Comparison of ENCODE assay signal across 4 cellular contexts in the genomic region with DNA sequence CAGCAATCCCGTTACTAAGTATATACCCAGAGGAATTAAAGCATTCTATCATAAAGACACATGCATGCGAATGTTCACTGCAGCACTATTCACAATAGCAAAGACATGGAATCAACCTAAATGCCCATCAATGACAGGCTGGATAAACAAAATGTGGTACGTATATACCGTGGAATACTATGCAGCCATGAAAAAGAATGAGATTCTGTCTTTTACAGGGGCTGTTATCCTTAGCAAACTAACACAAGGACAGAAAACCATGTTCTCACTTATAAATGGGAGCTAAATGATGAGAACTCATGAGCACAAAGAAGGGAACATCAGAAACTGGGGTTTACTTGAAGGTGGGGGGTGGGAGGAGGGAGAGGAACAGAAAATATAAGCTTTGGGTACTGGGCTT. TPM values are rescaled to one million over a fixed set of nuclear protein-coding genes. Genes with fewer than 3 reads are reported as not detected.
DNase-seq lines count a peak whose midpoint lies in the region; ATAC-seq, FAIRE-seq and TF ChIP-seq lines count a peak whose summit lies in the region.
"Not testable (repeated sequence)": the region's sequence is repeated elsewhere in the genome, so short reads cannot be mapped to it uniquely, and the experiment has no call there.

No MANE protein-coding gene starts in this region.

- H3K4me1 ChIP-seq in DOHH2 (ENCODE audit: control insufficient read depth, low read length), result peaks cover 13% of the 10 kb centered on the region
- not testable (repeated sequence) for H3K4me1 ChIP-seq in K562 (replicated peaks in 1 of 2; ENCODE audit: control insufficient read depth in 2 of 2, insufficient read depth in 2 of 2, low read length in 2 of 2)

- BruUV-seq in K562 (replicated peaks; lab: Mats Ljungman, UMichigan), result not testable (repeated sequence)

- 6% methylated on average over 4 of the region's 4 CpGs for WGBS in K562 (ENCODE audit: insufficient coverage, low coverage, missing lambda C conversion rate)

- not testable (repeated sequence) for H3K4me3 ChIP-seq in DOHH2 (ENCODE audit: low read length); HL-60 (replicated peaks; ENCODE audit: insufficient read depth, low read length); K562

- not testable (repeated sequence) for TF ChIP-seq CTCF in DOHH2 (IDR thresholded peaks at IDR 0.05; ENCODE audit: low read depth, low read length, poor library complexity, severe bottlenecking); HL-60 (IDR thresholded peaks at IDR 0.05; ENCODE audit: insufficient read depth, low read length); K562 (IDR thresholded peaks at IDR 0.05 in 2 of 3, conservative IDR thresholded peaks at IDR 0.05 in 1 of 3; ENCODE audit: insufficient read depth in 2 of 3, low read depth in 1 of 3, low read length in 3 of 3)

- H3K9me1 ChIP-seq in K562 (ENCODE audit: control insufficient read depth, insufficient read depth, low read length), result not testable (repeated sequence)

- H3K27me3 ChIP-seq in DOHH2 (ENCODE audit: control insufficient read depth, low read length); HL-60 (ENCODE audit: insufficient read depth, poor library complexity, severe bottlenecking): not testable (repeated sequence)
- H3K27me3 ChIP-seq in K562 (ENCODE audit: control insufficient read depth in 2 of 2, insufficient read depth in 2 of 2, low read length in 2 of 2), result peaks cover 8 to 32% of the 10 kb centered on the region in 2 experiments

- not testable (repeated sequence) for H3K9me2 ChIP-seq in DOHH2 (replicated peaks; ENCODE audit: control insufficient read depth, low read length)

- not testable (repeated sequence) for H4K20me1 ChIP-seq in DOHH2 (ENCODE audit: control insufficient read depth, insufficient read depth, low read depth, low read length); K562 (replicated peaks; ENCODE audit: control insufficient read depth, insufficient read depth, low read length)

- intact Hi-C loops in K562 (cut with micrococcal nuclease), result loop anchor here (5.0 kb wide), 1 partner anchor 71 kb away; no protein-coding TSS in a partner anchor

- H3K9ac ChIP-seq in K562 (ENCODE audit: insufficient read depth in 1 of 2, low read depth in 2 of 2, low read length in 2 of 2), result not testable (repeated sequence)

- H3K27ac ChIP-seq in DOHH2 (ENCODE audit: low read depth, low read length); K562 (ENCODE audit: extremely low read depth, low read depth, low read length): not testable (repeated sequence)
- peak overlapping the region; percentile 63 for H3K27ac ChIP-seq in HL-60 (replicated peaks)

- H3F3A ChIP-seq in DOHH2 (ENCODE audit: control insufficient read depth, insufficient read depth), result not testable (repeated sequence)

- not testable (repeated sequence) for FAIRE-seq in K562 (lab: Jason Lieb, UNC)

- not testable (repeated sequence) for ATAC-seq in SK-N-SH treated with all-trans-retinoic acid at 6 μM for 48 hours, K562

- not testable (repeated sequence) for H2AFZ ChIP-seq in K562 (ENCODE audit: low read depth, low read length)

- in situ Hi-C loops in K562 (cut with MboI), result not testable (repeated sequence)

- not testable (repeated sequence) for H3K36me3 ChIP-seq in DOHH2 (ENCODE audit: control insufficient read depth, low read length); K562 (ENCODE audit: control insufficient read depth, insufficient read depth, low read length)

- H3K9me3 ChIP-seq in DOHH2 (ENCODE audit: control insufficient read depth, insufficient read depth, low read length); K562 (replicated peaks; ENCODE audit: control insufficient read depth, insufficient read depth, low read depth, low read length): not testable (repeated sequence)

- not testable (repeated sequence) for DNase-seq in HL-60 (ENCODE audit: low read depth in 1 of 2, low spot score in 1 of 2); K562 (ENCODE audit: extremely low read depth in 1 of 4, low spot score in 3 of 4)

- not testable (repeated sequence) for H3K79me2 ChIP-seq in DOHH2 (ENCODE audit: control insufficient read depth, low read length); K562 (ENCODE audit: control insufficient read depth, insufficient read depth, low read length)

- TF ChIP-seq EP300 in K562 (IDR thresholded peaks at IDR 0.05; ENCODE audit: low read length), result not testable (repeated sequence)

- CTCF ChIA-PET in K562 (lab: Yijun Ruan, JAX; ENCODE audit: low intra/inter-chr PET ratio), result not testable (repeated sequence)

- POLR2A ChIA-PET in K562 (lab: Yijun Ruan, JAX), result not testable (repeated sequence)

- peak overlapping the region; percentile 38 for H3K4me2 ChIP-seq in DOHH2 (ENCODE audit: low read length)
- not testable (repeated sequence) for H3K4me2 ChIP-seq in K562 (ENCODE audit: insufficient read depth, low read length)

- not testable (repeated sequence) for TF ChIP-seq POLR2A in K562 (conservative IDR thresholded peaks at IDR 0.05)

- not testable (repeated sequence) for TF ChIP-seq RAD21 in K562 (CRISPR knock-in tag; conservative IDR thresholded peaks at IDR 0.05 in 1 of 2, IDR thresholded peaks at IDR 0.05 in 1 of 2)

TF ChIP-seq in SK-N-SH treated with all-trans-retinoic acid at 6 μM for 48 hours, 23 proteins besides CTCF, POLR2A, EP300 and RAD21:
- TF ChIP-seq ZNF8 (CRISPR knock-in tag; IDR thresholded peaks at IDR 0.05), result peak; percentile 80

TF ChIP-seq in K562, 482 proteins besides CTCF, POLR2A, EP300 and RAD21:
- TF ChIP-seq CEBPG (CRISPR knock-in tag; IDR thresholded peaks at IDR 0.05), result not testable (repeated sequence)
- 0 out of 4 replicates have a peak, but pooled peaks of 1 of the 2 experiments have one; percentile 10 for TF ChIP-seq CEBPG (tag; conservative IDR thresholded peaks at IDR 0.05 in 1 of 2, IDR thresholded peaks at IDR 0.05 in 1 of 2)
- peak; percentile 65 for TF ChIP-seq RBM25 (IDR thresholded peaks at IDR 0.05; ENCODE audit: low read depth, low read length, severe bottlenecking)
- TF ChIP-seq BCOR (IDR thresholded peaks at IDR 0.05), result peak; percentile 60
- peak; percentile 91 for TF ChIP-seq ZNF146 (CRISPR knock-in tag; IDR thresholded peaks at IDR 0.05; ENCODE audit: unreplicated experiment)

RNA-seq across cellular contexts. Expression of a gene that starts 10.5 kb away (rescaled TPM):
- 0.35 and 0.44 TPM in 2 replicates for total RNA-seq in K562 (2011; cell fraction: chromatin; rRNA removed; ENCODE audit: low replicate concordance)
- 0.67 and 1.3 TPM in 2 replicates for total RNA-seq in K562 (2011; cell fraction: nucleolus; rRNA removed)
- total RNA-seq in K562 (2011; cell fraction: nucleoplasm; rRNA removed), result 0.59 and 0.61 TPM in 2 replicates
- total RNA-seq in K562 (2014; rRNA removed), result 0.57 and 0.59 TPM in 2 replicates
- total RNA-seq in K562 (2014; rRNA removed; fragmentation: Illumina TruSeq; extraction: Trizol), result 0.07 and 0.13 TPM in 2 replicates
- 0.11 TPM in 1 of 2 replicates, not detected in the other for total RNA-seq in K562 (2015; rRNA removed; fragmentation: Illumina TruSeq; extraction: Trizol)
- total RNA-seq in K562 (2021), result 0.49 and 0.53 TPM in 2 replicates
- polyA plus RNA-seq in K562 (2011; rRNA removed), result 0.15 and 0.20 TPM in 2 replicates
- 0.19 and 0.73 TPM in 2 replicates for polyA plus RNA-seq in K562 (2011; cell fraction: cytosol; rRNA removed)
- polyA plus RNA-seq in K562 (2011; cell fraction: nucleus; rRNA removed), result 0.17 and 0.23 TPM in 2 replicates
- polyA plus RNA-seq in K562 (2012), result 0.12 and 0.51 TPM in 2 replicates
- 0.15 and 0.21 TPM in 2 replicates for polyA plus RNA-seq in K562 (2014; fragmentation: Illumina TruSeq; extraction: Trizol)
- under 1 TPM in 1 of 2 experiments, not detected in 1; 0.03 TPM for polyA plus RNA-seq in K562 (2014; fragmentation: Nextera tagmentation; extraction: Ambion mirVana)
- 0.15 and 0.26 TPM in 2 replicates for polyA plus RNA-seq in K562 (2014; rRNA removed)
- 0.18 and 0.24 TPM in 2 replicates for polyA minus RNA-seq in K562 (2011; rRNA and poly(A)+ RNA removed)
- not detected in 2 replicates for polyA minus RNA-seq in K562 (2011; cell fraction: cytosol; rRNA and poly(A)+ RNA removed)
- polyA minus RNA-seq in K562 (2011; cell fraction: nucleus; rRNA and poly(A)+ RNA removed), result 0.40 and 0.67 TPM in 2 replicates
